Comparison of ENCODE assay signal across 25 cellular contexts in the genomic region with DNA sequence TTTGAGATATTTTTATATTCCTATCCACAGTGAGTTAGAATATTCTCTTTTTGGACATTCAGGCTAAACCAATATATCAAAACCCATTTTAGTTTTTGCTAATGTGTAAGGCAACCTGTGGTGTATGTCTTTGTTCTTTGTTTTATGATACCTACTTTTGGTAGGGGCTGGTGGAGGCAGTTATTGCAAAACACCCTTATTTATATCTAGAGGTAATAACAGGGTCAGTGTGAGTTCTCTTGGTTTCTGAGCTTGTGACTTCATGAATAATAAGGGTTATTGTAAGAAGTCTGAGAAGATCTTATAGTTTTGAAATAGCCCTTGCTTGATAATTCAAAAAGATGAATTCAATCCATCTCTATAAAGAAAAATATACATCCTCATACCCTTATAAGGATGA.
DNase-seq lines count a peak whose midpoint lies in the region; ATAC-seq, FAIRE-seq and TF ChIP-seq lines count a peak whose summit lies in the region.
"Had no signal": no experiment of that assay in that cellular context is flagged by ENCODE, and none has a peak within 500 bp of the region (broad histone marks: within the 10 kb centered on the region; RNA-seq: fewer than 3 reads in every experiment).

No MANE protein-coding gene starts in this region.

- H3K9ac ChIP-seq in K562 (ENCODE audit: insufficient read depth in 1 of 2, low read depth in 2 of 2, low read length in 2 of 2): no peak overlapping the region
- H3K9ac ChIP-seq: BLaER1 had no signal

- TF ChIP-seq EP300 in Ishikawa (IDR thresholded peaks at IDR 0.05; ENCODE audit: borderline replicate concordance) (no peak), K562 (IDR thresholded peaks at IDR 0.05; ENCODE audit: low read length) (no peak)

- TF ChIP-seq POLR2A in K562 (conservative IDR thresholded peaks at IDR 0.05): no peak

- H3K9me3 Mint-ChIP-seq in progenitor cell of endocrine pancreas (ENCODE audit: low read depth): peaks cover 21% of the 10 kb centered on the region
- H3K9me3 Mint-ChIP-seq in activated naive CD8-positive, alpha-beta T cell treated with anti-CD3 and anti-CD28 coated beads for 36 hours: peaks cover 4% of the 10 kb centered on the region

- POLR2A ChIA-PET in K562 (lab: Yijun Ruan, JAX): no interaction called here

- FAIRE-seq in K562 (lab: Jason Lieb, UNC): no peak
- FAIRE-seq: GM12878, GM12892, GM18507 had no signal

- H3K27me3 ChIP-seq in K562 (ENCODE audit: control insufficient read depth in 2 of 2, insufficient read depth in 2 of 2, low read length in 2 of 2): no peaks in the 10 kb centered on the region
- H3K27me3 ChIP-seq: BE2C, BLaER1 had no signal

- TF ChIP-seq CTCF in K562 (IDR thresholded peaks at IDR 0.05 in 2 of 3, conservative IDR thresholded peaks at IDR 0.05 in 1 of 3; ENCODE audit: insufficient read depth in 2 of 3, low read depth in 1 of 3, low read length in 3 of 3) (no peak), progenitor cell of endocrine pancreas (IDR thresholded peaks at IDR 0.05; ENCODE audit: unreplicated experiment) (no peak)

- H3K27ac ChIP-seq in K562 (ENCODE audit: extremely low read depth, low read depth, low read length): no peak overlapping the region
- H3K27ac ChIP-seq: BLaER1 had no signal

- no peak overlapping the region for H2AFZ ChIP-seq in K562 (ENCODE audit: low read depth, low read length)

- no peak for TF ChIP-seq RAD21 in Ishikawa (IDR thresholded peaks at IDR 0.05; ENCODE audit: low read depth)
- TF ChIP-seq RAD21 in K562 (CRISPR knock-in tag; conservative IDR thresholded peaks at IDR 0.05 in 1 of 2, IDR thresholded peaks at IDR 0.05 in 1 of 2): no peak

- no peaks in the 10 kb centered on the region for H3K79me2 ChIP-seq in K562 (ENCODE audit: control insufficient read depth, insufficient read depth, low read length)

- ATAC-seq in K562 (no peak), Right ventricle myocardium inferior (no peak)
- ATAC-seq: GM12878 had no signal

- H3K4me1 Mint-ChIP-seq in progenitor cell of endocrine pancreas (ENCODE audit: low read depth): no peaks in the 10 kb centered on the region
- H3K4me1 Mint-ChIP-seq in activated naive CD8-positive, alpha-beta T cell treated with anti-CD3 and anti-CD28 coated beads for 36 hours: no peaks in the 10 kb centered on the region
- H3K4me1 Mint-ChIP-seq: CD14-positive monocyte; CD4-positive, alpha-beta memory T cell; CD4-positive, CD25-positive, alpha-beta regulatory T cell; CD8-positive, alpha-beta memory T cell had no signal

- H3K4me3 Mint-ChIP-seq in progenitor cell of endocrine pancreas (ENCODE audit: low read depth): no peak overlapping the region
- H3K4me3 Mint-ChIP-seq in activated naive CD8-positive, alpha-beta T cell treated with anti-CD3 and anti-CD28 coated beads for 36 hours: no peak overlapping the region
- H3K4me3 Mint-ChIP-seq: CD14-positive monocyte; CD4-positive, alpha-beta memory T cell; CD4-positive, CD25-positive, alpha-beta regulatory T cell; CD8-positive, alpha-beta memory T cell had no signal

- in situ Hi-C loops in K562 (cut with MboI): loop anchor here (25.0 kb wide), 1 partner anchor 1168 kb away; no protein-coding TSS in a partner anchor

- no peak overlapping the region for H3K4me2 ChIP-seq in K562 (ENCODE audit: insufficient read depth, low read length)
- H3K4me2 ChIP-seq: BLaER1 had no signal

- H3K36me3 Mint-ChIP-seq in progenitor cell of endocrine pancreas (ENCODE audit: insufficient read depth): no peaks in the 10 kb centered on the region
- no peaks in the 10 kb centered on the region for H3K36me3 Mint-ChIP-seq in activated naive CD8-positive, alpha-beta T cell treated with anti-CD3 and anti-CD28 coated beads for 36 hours
- H3K36me3 Mint-ChIP-seq: CD14-positive monocyte; CD4-positive, alpha-beta memory T cell; CD4-positive, CD25-positive, alpha-beta regulatory T cell; CD8-positive, alpha-beta memory T cell had no signal

- CTCF ChIA-PET in K562 (lab: Yijun Ruan, JAX; ENCODE audit: low intra/inter-chr PET ratio): no interaction called here

- no peak overlapping the region for H3K4me3 ChIP-seq in K562
- H3K4me3 ChIP-seq: BLaER1, GM12878 had no signal

- no peaks in the 10 kb centered on the region for H3K4me1 ChIP-seq in K562 (replicated peaks in 1 of 2; ENCODE audit: control insufficient read depth in 2 of 2, insufficient read depth in 2 of 2, low read length in 2 of 2)
- H3K4me1 ChIP-seq: BE2C, BLaER1 had no signal

- no peaks in the 10 kb centered on the region for H3K9me3 ChIP-seq in K562 (replicated peaks; ENCODE audit: control insufficient read depth, insufficient read depth, low read depth, low read length)
- H3K9me3 ChIP-seq: BE2C, BLaER1 had no signal

- DNase-seq in K562 (ENCODE audit: extremely low read depth in 1 of 4, low spot score in 3 of 4): no peak
- no peak for DNase-seq in Right ventricle myocardium inferior (ENCODE audit: missing footprints)
- DNase-seq in progenitor cell of endocrine pancreas (ENCODE audit: low spot score, unreplicated experiment): no peak
- no peak for DNase-seq in activated naive CD8-positive, alpha-beta T cell treated with anti-CD3 and anti-CD28 coated beads for 36 hours
- DNase-seq: 8988T; ACHN; BE2C; C1 segment of cervical spinal cord; CD4-positive, alpha-beta memory T cell; CD4-positive, CD25-positive, alpha-beta regulatory T cell; CD8-positive, alpha-beta memory T cell; COR-L47; DMS 273 treated with DMSO at 0.1 percent for 48 hours; DMS153; DMS53; DMS79; DND-41; EL; GDM1 had no signal

- no peak overlapping the region for H3K27ac Mint-ChIP-seq in progenitor cell of endocrine pancreas
- H3K27ac Mint-ChIP-seq in activated naive CD8-positive, alpha-beta T cell treated with anti-CD3 and anti-CD28 coated beads for 36 hours: no peak overlapping the region
- H3K27ac Mint-ChIP-seq: CD14-positive monocyte; CD4-positive, alpha-beta memory T cell; CD4-positive, CD25-positive, alpha-beta regulatory T cell; CD8-positive, alpha-beta memory T cell had no signal

- no peaks in the 10 kb centered on the region for H3K9me1 ChIP-seq in K562 (ENCODE audit: control insufficient read depth, insufficient read depth, low read length)

- intact Hi-C loops in K562 (cut with micrococcal nuclease): no loop called here
- intact Hi-C loops in Right ventricle myocardium inferior (cut with DNase I): no loop called here

- no peaks in the 10 kb centered on the region for H4K20me1 ChIP-seq in K562 (replicated peaks; ENCODE audit: control insufficient read depth, insufficient read depth, low read length)
- H4K20me1 ChIP-seq: BLaER1 had no signal

- BruUV-seq in K562 (replicated peaks; lab: Mats Ljungman, UMichigan): no TSS peak

- H3K36me3 ChIP-seq in K562 (ENCODE audit: control insufficient read depth, insufficient read depth, low read length): no peaks in the 10 kb centered on the region
- H3K36me3 ChIP-seq: BE2C, BLaER1 had no signal

- no peaks in the 10 kb centered on the region for H3K27me3 Mint-ChIP-seq in progenitor cell of endocrine pancreas
- no peaks in the 10 kb centered on the region for H3K27me3 Mint-ChIP-seq in activated naive CD8-positive, alpha-beta T cell treated with anti-CD3 and anti-CD28 coated beads for 36 hours
- H3K27me3 Mint-ChIP-seq: CD4-positive, CD25-positive, alpha-beta regulatory T cell; CD8-positive, alpha-beta memory T cell had no signal

TF ChIP-seq in Ishikawa, 13 proteins besides CTCF, POLR2A, EP300 and RAD21:
- TF ChIP-seq CEBPB (IDR thresholded peaks at IDR 0.05) (0 out of 2 replicates have a peak, but pooled peaks have one; percentile 17), TAF1 (IDR thresholded peaks at IDR 0.05; ENCODE audit: low read depth) (no peak)
TF ChIP-seq in Ishikawa: peak in this region for 1.

TF ChIP-seq in K562, 482 proteins besides CTCF, POLR2A, EP300 and RAD21:
- TF ChIP-seq CBFA2T2 (conservative IDR thresholded peaks at IDR 0.05) (no peak), STAT5B (CRISPR knock-in tag; IDR thresholded peaks at IDR 0.05) (no peak), ZNF224 (CRISPR knock-in tag; IDR thresholded peaks at IDR 0.05) (no peak), ZNF274 (IDR thresholded peaks at IDR 0.05; ENCODE audit: borderline replicate concordance, low read depth, low read length) (0 out of 2 replicates have a peak, but pooled peaks have one; percentile 25)
